In genomic region chr22:42384506-42384905, GRCh38 we compare ENCODE assay signal across 17 cellular contexts. TPM values are rescaled to one million over a fixed set of nuclear protein-coding genes. Genes with fewer than 3 reads are reported as not detected.
DNase-seq lines count a peak whose midpoint lies in the region; ATAC-seq and TF ChIP-seq lines count a peak whose summit lies in the region.
"Had no signal": no experiment of that assay in that cellular context is flagged by ENCODE, and none has a peak within 500 bp of the region (broad histone marks: within the 10 kb centered on the region; RNA-seq: fewer than 3 reads in every experiment).

No MANE protein-coding gene starts in this region.

- no peaks in the 10 kb centered on the region for H3K27me3 Mint-ChIP-seq in central memory CD8-positive, alpha-beta T cell
- H3K27me3 Mint-ChIP-seq: CD4-positive, alpha-beta T cell had no signal

- H3K9me3 ChIP-seq in right cardiac atrium (ENCODE audit: control insufficient read depth, low read length) (no peaks in the 10 kb centered on the region), neutrophil (no peaks in the 10 kb centered on the region)
- H3K9me3 ChIP-seq: Caco-2 had no signal

- H3K36me3 ChIP-seq in neutrophil: peaks cover 100% of the 10 kb centered on the region

- H3K9me3 Mint-ChIP-seq in central memory CD8-positive, alpha-beta T cell: no peaks in the 10 kb centered on the region
- H3K9me3 Mint-ChIP-seq: CD4-positive, alpha-beta T cell had no signal

- H3K4me1 ChIP-seq in right cardiac atrium (ENCODE audit: control insufficient read depth, insufficient read depth, low read length) (no peaks in the 10 kb centered on the region), neutrophil (ENCODE audit: control insufficient read depth in 1 of 2, insufficient read depth in 1 of 2, low read depth in 1 of 2, low read length in 1 of 2) (no peaks in the 10 kb centered on the region)
- H3K4me1 ChIP-seq: Caco-2 had no signal

- H3K4me3 ChIP-seq in right cardiac atrium (ENCODE audit: low read length): no peak overlapping the region
- H3K4me3 ChIP-seq in neutrophil (ENCODE audit: low read depth in 1 of 2, low read length in 1 of 2): no peak overlapping the region
- H3K4me3 ChIP-seq: GM12878 had no signal

- ATAC-seq in right cardiac atrium (no peak), Right ventricle myocardium superior (ENCODE audit: poor library complexity) (no peak), GM19452 (IDR thresholded peaks at IDR 0.05; ENCODE audit: unreplicated experiment) (no peak)
- no peak for ATAC-seq in central memory CD8-positive, alpha-beta T cell (replicated peaks; ENCODE audit: extremely low read depth, poor library complexity, severe bottlenecking)
- ATAC-seq: GM12878 had no signal

- intact Hi-C loops in right cardiac atrium (cut with DNase I) (no loop called here), Right ventricle myocardium superior (cut with DNase I) (no loop called here)

- H3K27ac Mint-ChIP-seq in central memory CD8-positive, alpha-beta T cell (ENCODE audit: low read depth): peak overlapping the region; percentile 39
- H3K27ac Mint-ChIP-seq: B cell; CD4-positive, alpha-beta T cell had no signal

- 81% methylated on average over 5 of the region's 5 CpGs for WGBS in right cardiac atrium

- H3K27me3 ChIP-seq in right cardiac atrium (ENCODE audit: control insufficient read depth, insufficient read depth) (no peaks in the 10 kb centered on the region), neutrophil (no peaks in the 10 kb centered on the region)

- no peak overlapping the region for H3K27ac ChIP-seq in right cardiac atrium (ENCODE audit: low read length)
- H3K27ac ChIP-seq in neutrophil: peak overlapping the region; percentile 64
- H3K27ac ChIP-seq: C4-2B, HL-60 had no signal

- no peaks in the 10 kb centered on the region for H3K36me3 Mint-ChIP-seq in central memory CD8-positive, alpha-beta T cell (ENCODE audit: insufficient read depth)

- DNase-seq in right cardiac atrium (peak in 2 of 3 donors; percentile 5 to 44), Right ventricle myocardium superior (no peak), NCI-H1417 treated with DMSO at 0.1 percent for 48 hours (lab: John Stamatoyannopoulos, UW) (no peak)
- DNase-seq in central memory CD8-positive, alpha-beta T cell (ENCODE audit: low spot score in 2 of 2): no peak
- DNase-seq: Caco-2; CD4-positive, alpha-beta T cell; DMS53; DND-41; EL; HCEC 1CT had no signal

- no peak overlapping the region for H3K4me3 Mint-ChIP-seq in central memory CD8-positive, alpha-beta T cell
- H3K4me3 Mint-ChIP-seq: B cell; CD4-positive, alpha-beta T cell had no signal

- no peak for TF ChIP-seq CTCF in neutrophil (IDR thresholded peaks at IDR 0.05)

- no peaks in the 10 kb centered on the region for H3K4me1 Mint-ChIP-seq in central memory CD8-positive, alpha-beta T cell
- H3K4me1 Mint-ChIP-seq: B cell had no signal

RNA-seq across cellular contexts. Expression of gene NFAM1, which starts 47.7 kb away (rescaled TPM):
- total RNA-seq in right cardiac atrium (1 to 10 TPM; 2.5 to 4.9 (median 3.2) TPM), Right ventricle myocardium superior (1.9 TPM)
- polyA plus RNA-seq in right cardiac atrium: 1.0 TPM
- total RNA-seq: Caco-2, HT1080 had no signal

Comparison
In these comparisons a context has a peak if more than half of its experiments do, and no peak if none do; other contexts are left out.
1. DNase-seq: peak in right cardiac atrium (2 of 3); none in Right ventricle myocardium superior (single experiment), central memory CD8-positive, alpha-beta T cell (0 of 2) and NCI-H1417 treated with DMSO at 0.1 percent for 48 hours (single experiment).